ENCODE assay signal across 8 cellular contexts in the genomic region with DNA sequence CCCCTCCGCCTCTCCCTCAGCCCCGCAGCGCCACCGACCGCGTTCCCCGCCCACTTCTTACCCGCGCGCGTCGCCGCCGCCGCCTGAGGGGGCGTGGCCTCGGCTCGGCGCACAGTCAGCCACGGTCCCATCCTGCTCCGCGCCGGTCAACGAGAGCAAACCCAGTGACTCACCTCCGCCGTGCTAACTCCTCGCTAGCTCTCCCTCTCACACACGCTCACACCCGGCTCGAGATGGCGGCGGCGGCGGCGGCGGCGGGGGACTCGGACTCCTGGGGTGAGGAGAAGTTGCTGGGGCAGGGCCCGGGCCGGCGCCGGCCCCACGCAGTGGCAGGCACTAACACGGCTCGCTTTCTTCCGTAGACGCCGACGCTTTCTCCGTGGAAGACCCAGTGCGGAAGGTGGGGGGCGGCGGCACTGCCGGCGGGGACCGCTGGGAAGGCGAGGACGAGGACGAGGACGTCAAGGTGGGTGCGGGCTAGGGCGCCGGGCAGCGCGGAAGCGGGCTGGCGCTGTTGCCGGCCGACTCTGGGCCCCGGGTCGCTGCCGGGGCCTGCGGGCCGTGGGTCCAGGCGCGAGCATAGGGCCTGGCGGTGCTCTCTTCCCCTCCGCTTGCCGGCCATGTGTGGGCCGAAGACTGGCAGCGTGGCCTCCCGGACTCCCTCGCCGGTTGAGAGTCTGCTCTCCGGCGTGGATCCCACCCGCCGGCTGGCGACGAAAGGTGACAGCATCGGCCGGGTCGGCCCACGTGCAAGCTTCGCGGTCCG. TPM values are rescaled to one million over a fixed set of nuclear protein-coding genes. Genes with fewer than 3 reads are reported as not detected.
DNase-seq lines count a peak whose midpoint lies in the region; ATAC-seq, FAIRE-seq and TF ChIP-seq lines count a peak whose summit lies in the region.

A gene with protein sequence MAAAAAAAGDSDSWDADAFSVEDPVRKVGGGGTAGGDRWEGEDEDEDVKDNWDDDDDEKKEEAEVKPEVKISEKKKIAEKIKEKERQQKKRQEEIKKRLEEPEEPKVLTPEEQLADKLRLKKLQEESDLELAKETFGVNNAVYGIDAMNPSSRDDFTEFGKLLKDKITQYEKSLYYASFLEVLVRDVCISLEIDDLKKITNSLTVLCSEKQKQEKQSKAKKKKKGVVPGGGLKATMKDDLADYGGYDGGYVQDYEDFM (plus strand): TSS at position 186 of the 766 bp plus-strand sequence. CDS start 48 bp downstream, at position 234.

- peak; percentile 86 for ATAC-seq in HG02798 (IDR thresholded peaks at IDR 0.05; ENCODE audit: poor library complexity, unreplicated experiment)
- peak; percentile 90 to 95 (median 92) for ATAC-seq in T-cell (replicated peaks in 1 of 4)
- ATAC-seq in left cardiac atrium: peak; percentile 96
- peak; percentile 96 to 97 for ATAC-seq in upper lobe of left lung (ENCODE audit: low FRiP score in 2 of 2)

- 0% methylated on average over 8 to 97 of the region's 97 CpGs for WGBS in adrenal gland, 4 donors
- 0% methylated on average over 20 to 45 of the region's 97 CpGs for WGBS in upper lobe of left lung, 2 donors

- peak; percentile 96 for FAIRE-seq in GM12891 (lab: Jason Lieb, UNC)

- H3K27me3 Mint-ChIP-seq in T-cell: no peaks in the 10 kb centered on the region

- H3K27me3 ChIP-seq in adrenal gland (no peaks in the 10 kb centered on the region), upper lobe of left lung (no peaks in the 10 kb centered on the region)

- peaks cover 28 to 40% of the 10 kb centered on the region in 2 donors for H3K4me1 ChIP-seq in adrenal gland (replicated peaks in 1 of 2)
- H3K4me1 ChIP-seq in upper lobe of left lung: peaks cover 30 to 38% (median 33%) of the 10 kb centered on the region in 4 donors

- peak within 1 kb of the TSS; percentile 95 to 99 (median 98) for H3K27ac ChIP-seq in adrenal gland
- H3K27ac ChIP-seq in upper lobe of left lung: peak within 1 kb of the TSS; percentile 95 to 99 (median 97)

- DNase-seq in GM12891 (ENCODE audit: insufficient read length, low spot score) (peak; percentile 85), NCI-H1417 treated with DMSO at 0.1 percent for 48 hours (lab: John Stamatoyannopoulos, UW) (peak; percentile 75), T-cell (peak; percentile 85 to 95 (median 92)), adrenal gland (peak; percentile 95 to 98 (median 97)), left cardiac atrium (peak; percentile 96), posterior vena cava (ENCODE audit: low spot score) (peak; percentile 98), upper lobe of left lung (peak; percentile 98 to 99)

- H3K27ac Mint-ChIP-seq in T-cell: peak within 1 kb of the TSS; percentile 88 to 91

- peaks cover 28% of the 10 kb centered on the region for H3K36me3 Mint-ChIP-seq in T-cell

- no peaks in the 10 kb centered on the region for H3K36me3 ChIP-seq in adrenal gland (replicated peaks in 1 of 2)
- H3K36me3 ChIP-seq in upper lobe of left lung: peaks cover 0 to 29% (median 0%) of the 10 kb centered on the region in 4 donors

- H3K9me3 ChIP-seq in adrenal gland (replicated peaks in 1 of 3): no peaks in the 10 kb centered on the region
- H3K9me3 ChIP-seq in upper lobe of left lung: no peaks in the 10 kb centered on the region

- POLR2A ChIA-PET in T-cell (lab: Charles Lee): interaction anchor here in 1 of 2 donors (0.6 to 2.8 kb wide), 9 partner anchors 9 to 338 kb away, joined by 3 to 34 read pairs (median 3); partner anchors contain the start of gene PATL2

- H3K4me1 Mint-ChIP-seq in T-cell: peaks cover 54 to 58% (median 55%) of the 10 kb centered on the region in 3 donors

- CTCF ChIA-PET in T-cell (lab: Charles Lee): interaction anchor here (0.5 to 2.3 kb wide), 8 partner anchors 9 to 174 kb away, joined by 3 to 15 read pairs (median 3); partner anchors contain the start of genes B2M (in 1 of the 2), CTDSPL2 (in 1 of the 2), PATL2 (in 1 of the 2) and SPG11 (in 1 of the 2)

- intact Hi-C loops in adrenal gland (cut with DNase I) (no loop called here), left cardiac atrium (cut with DNase I) (no loop called here), posterior vena cava (cut with DNase I) (no loop called here)

- peak in 1 of 4 donors; percentile 69 for TF ChIP-seq EP300 in upper lobe of left lung (IDR thresholded peaks at IDR 0.05)

- no peaks in the 10 kb centered on the region for H3K9me3 Mint-ChIP-seq in T-cell

- H3K4me3 ChIP-seq in adrenal gland: peak within 1 kb of the TSS; percentile 77 to 84 (median 80)
- H3K4me3 ChIP-seq in upper lobe of left lung: peak within 1 kb of the TSS; percentile 70 to 99 (median 92)

- peak within 1 kb of the TSS; percentile 83 to 92 (median 85) for H3K4me3 Mint-ChIP-seq in T-cell

- TF ChIP-seq POLR2A in GM12891 (IDR thresholded peaks at IDR 0.05; ENCODE audit: low read depth, low read length) (peak; percentile 77; the same call in 1 of the 2 replicates), adrenal gland (IDR thresholded peaks at IDR 0.05) (peak; percentile 83 to 92), upper lobe of left lung (IDR thresholded peaks at IDR 0.05) (peak in 2 of 4 donors; percentile 86 to 90)

- TF ChIP-seq CTCF in adrenal gland (IDR thresholded peaks at IDR 0.05): peak in 1 of 6 experiments; percentile 8
- TF ChIP-seq CTCF in upper lobe of left lung (IDR thresholded peaks at IDR 0.05): peak in 2 of 6 experiments; percentile 28 to 35

TF ChIP-seq in GM12891, 5 proteins besides CTCF, POLR2A, EP300 and RAD21:
- TF ChIP-seq POLR2AphosphoS5 (IDR thresholded peaks at IDR 0.05; ENCODE audit: low read depth, low read length) (peak; percentile 81), POU2F2 (IDR thresholded peaks at IDR 0.05; ENCODE audit: low read depth, low read length) (no peak), TAF1 (IDR thresholded peaks at IDR 0.05; ENCODE audit: low read depth, low read length) (peak; percentile 66)

RNA-seq across cellular contexts. Expression of the gene that starts here (rescaled TPM):
- polyA plus RNA-seq in GM12891 (2012; ENCODE audit: low read depth, missing spikeins): 51.3 TPM
- 10 to 100 TPM; 58.2 to 68.3 (median 64.4) TPM for total RNA-seq in T-cell
- total RNA-seq in adrenal gland: 10 to 100 TPM; 21.5 to 97.7 (median 53.8) TPM
- 100 to 1,000 TPM in 1 of 3 donors, 10 to 100 TPM in 2; 21.4 to 178 (median 26.3) TPM for polyA plus RNA-seq in adrenal gland
- 10 to 100 TPM; 59.3 to 77.0 TPM for total RNA-seq in left cardiac atrium
- 10 to 100 TPM; 60.2 to 70.8 TPM for total RNA-seq in posterior vena cava
- total RNA-seq in upper lobe of left lung: 10 to 100 TPM; 25.3 to 82.2 (median 58.3) TPM

Comparison
In these comparisons a context has a peak if more than half of its experiments do, and no peak if none do; other contexts are left out.
1. Peak in every context shown above with its lines: DNase-seq, ATAC-seq, H3K4me3 ChIP-seq and H3K27ac ChIP-seq.